8 cellular contexts compared by ENCODE assay signal in genomic region chr4:165464813-165465381, GRCh38.
A peak's percentile ranks its signal among the peaks of the same experiment; 100 is the strongest.
DNase-seq lines count a peak whose midpoint lies in the region; ATAC-seq and TF ChIP-seq lines count a peak whose summit lies in the region.

No MANE protein-coding gene starts in this region.

- H3K27me3 ChIP-seq in breast epithelium: no peaks in the 10 kb centered on the region
- H3K27me3 ChIP-seq in upper lobe of left lung: no peaks in the 10 kb centered on the region

- TF ChIP-seq POLR2A in breast epithelium (IDR thresholded peaks at IDR 0.05) (no peak), upper lobe of left lung (IDR thresholded peaks at IDR 0.05) (no peak)

- H3K4me1 ChIP-seq in breast epithelium (no peaks in the 10 kb centered on the region), upper lobe of left lung (no peaks in the 10 kb centered on the region)

- DNase-seq in Calu3 (no peak), NCI-H82 (lab: John Stamatoyannopoulos, UW) (peak; percentile 48), breast epithelium (ENCODE audit: low spot score in 2 of 2) (no peak), kidney tubule cell (ENCODE audit: low spot score) (peak; percentile 61), upper lobe of left lung (peak in 1 of 2 donors; percentile 33), omental fat pad (ENCODE audit: low spot score) (no peak)

- peak; percentile 17 for TF ChIP-seq CTCF in Calu3 (IDR thresholded peaks at IDR 0.05; ENCODE audit: unreplicated experiment)
- TF ChIP-seq CTCF in breast epithelium (IDR thresholded peaks at IDR 0.05): peak; percentile 58 to 82 (median 81)
- TF ChIP-seq CTCF in upper lobe of left lung (IDR thresholded peaks at IDR 0.05): peak; percentile 57 to 75 (median 72)
- TF ChIP-seq CTCF in omental fat pad (IDR thresholded peaks at IDR 0.05): no peak

- H3K27ac Mint-ChIP-seq in Calu3 (ENCODE audit: unreplicated experiment): no peak overlapping the region

- H3K4me3 ChIP-seq in breast epithelium: no peak overlapping the region
- no peak overlapping the region for H3K4me3 ChIP-seq in upper lobe of left lung

- H3K27me3 Mint-ChIP-seq in Calu3 (ENCODE audit: unreplicated experiment): no peaks in the 10 kb centered on the region

- ATAC-seq in GM18870 (IDR thresholded peaks at IDR 0.05; ENCODE audit: unreplicated experiment) (peak; percentile 72), HG03175 (IDR thresholded peaks at IDR 0.05; ENCODE audit: unreplicated experiment) (peak; percentile 77), upper lobe of left lung (ENCODE audit: low FRiP score in 2 of 2) (peak in 1 of 2 donors; percentile 75), omental fat pad (ENCODE audit: low FRiP score) (no peak)

- H3K27ac ChIP-seq in breast epithelium (no peak overlapping the region), upper lobe of left lung (no peak overlapping the region)

- CTCF ChIA-PET in Calu3 (lab: Charles Lee): interaction anchor here (1.3 kb wide), 1 partner anchor 334 kb away, joined by 3 read pairs; no protein-coding TSS in a partner anchor

- H3K36me3 ChIP-seq in breast epithelium (no peaks in the 10 kb centered on the region), upper lobe of left lung (no peaks in the 10 kb centered on the region)

- H3K9me3 Mint-ChIP-seq in Calu3 (ENCODE audit: low read depth, unreplicated experiment): no peaks in the 10 kb centered on the region

- TF ChIP-seq EP300 in upper lobe of left lung (IDR thresholded peaks at IDR 0.05): no peak

- intact Hi-C loops in Calu3 (cut with micrococcal nuclease; ENCODE audit: unreplicated experiment): loop anchor here (1.0 to 10.0 kb wide), 3 partner anchors 109 to 690 kb away; no protein-coding TSS in a partner anchor
- intact Hi-C loops in breast epithelium (cut with DNase I; ENCODE audit: low total_unique reads): loop anchor here (5.0 kb wide), 1 partner anchor 333 kb away; no protein-coding TSS in a partner anchor

- H3K4me3 Mint-ChIP-seq in Calu3 (ENCODE audit: low read depth, unreplicated experiment): no peak overlapping the region

- no peaks in the 10 kb centered on the region for H3K9me3 ChIP-seq in breast epithelium
- no peaks in the 10 kb centered on the region for H3K9me3 ChIP-seq in upper lobe of left lung

- H3K4me1 Mint-ChIP-seq in Calu3 (ENCODE audit: low read depth, unreplicated experiment): no peaks in the 10 kb centered on the region

- no TSS peak for BruUV-seq in Calu3 (replicated peaks; lab: Mats Ljungman, UMichigan)

- no peaks in the 10 kb centered on the region for H3K36me3 Mint-ChIP-seq in Calu3 (ENCODE audit: insufficient read depth, unreplicated experiment)

- WGBS in upper lobe of left lung, 2 donors: 27% methylated on average over 9 of the region's 9 CpGs

Comparison
In these comparisons a context has a peak if more than half of its experiments do, and no peak if none do; other contexts are left out.
1. DNase-seq: peak in NCI-H82 (single experiment) and kidney tubule cell (single experiment); none in Calu3 (single experiment), breast epithelium (0 of 2) and omental fat pad (single experiment).
2. CTCF ChIP-seq: peak in Calu3 (single experiment), breast epithelium (3 of 3) and upper lobe of left lung (6 of 6); none in omental fat pad (0 of 3).